ENCODE assay signal across 8 cellular contexts in genomic region chr14:65462411-65462810, GRCh38. TPM values are rescaled to one million over a fixed set of nuclear protein-coding genes. Genes with fewer than 3 reads are reported as not detected.
A peak's percentile ranks its signal among the peaks of the same experiment; 100 is the strongest.
DNase-seq lines count a peak whose midpoint lies in the region; ATAC-seq, FAIRE-seq and TF ChIP-seq lines count a peak whose summit lies in the region.

No MANE protein-coding gene starts in this region.

- peak overlapping the region; percentile 59; the same call in 1 of the 2 replicates for H3K4me2 ChIP-seq in KMS-11

- H3K27me3 ChIP-seq in KMS-11 (ENCODE audit: insufficient read depth, low read depth), result no peaks in the 10 kb centered on the region
- H3K27me3 ChIP-seq in foreskin keratinocyte, result no peaks in the 10 kb centered on the region
- no peaks in the 10 kb centered on the region for H3K27me3 ChIP-seq in small intestine (ENCODE audit: control insufficient read depth in 2 of 2, insufficient read depth in 2 of 2, low read length in 2 of 2)
- H3K27me3 ChIP-seq in ascending aorta, result no peaks in the 10 kb centered on the region

- H3K27ac ChIP-seq in KMS-11, result peak overlapping the region; percentile 8; the same call in 1 of the 2 replicates
- H3K27ac ChIP-seq in foreskin keratinocyte, result peak overlapping the region; percentile 83
- H3K27ac ChIP-seq in small intestine (ENCODE audit: low read depth in 1 of 2, low read length in 1 of 2), result no peak overlapping the region
- no peak overlapping the region for H3K27ac ChIP-seq in ascending aorta

- TF ChIP-seq CTCF in KMS-11 (conservative IDR thresholded peaks at IDR 0.05; ENCODE audit: low read depth, low read length), result no peak
- no peak for TF ChIP-seq CTCF in foreskin keratinocyte (conservative IDR thresholded peaks at IDR 0.05)
- TF ChIP-seq CTCF in ascending aorta (IDR thresholded peaks at IDR 0.05), result no peak

- FAIRE-seq in small intestine (lab: Jason Lieb, UNC), result no peak

- WGBS in small intestine, 3 donors, result 55 to 74% (median 73%) methylated on average over 3 of the region's 3 CpGs

- H3K79me2 ChIP-seq in KMS-11 (ENCODE audit: insufficient read depth, low read depth), result no peaks in the 10 kb centered on the region

- no peak overlapping the region for H3K9ac ChIP-seq in KMS-11

- no peaks in the 10 kb centered on the region for H3K9me3 ChIP-seq in small intestine (ENCODE audit: control insufficient read depth, low read depth)
- H3K9me3 ChIP-seq in ascending aorta, result no peaks in the 10 kb centered on the region

- H3K36me3 ChIP-seq in KMS-11 (ENCODE audit: insufficient read depth) (no peaks in the 10 kb centered on the region), small intestine (ENCODE audit: control insufficient read depth in 2 of 2, insufficient read depth in 2 of 2, low read length in 2 of 2) (peaks cover 0 to 2% of the 10 kb centered on the region in 2 donors), ascending aorta (peaks cover 0 to 10% of the 10 kb centered on the region in 2 donors)

- H3K4me1 ChIP-seq in KMS-11 (ENCODE audit: low read depth, poor library complexity, severe bottlenecking), result peaks cover 24% of the 10 kb centered on the region
- H3K4me1 ChIP-seq in foreskin keratinocyte, result peaks cover 14% of the 10 kb centered on the region
- H3K4me1 ChIP-seq in small intestine (ENCODE audit: control insufficient read depth in 2 of 2, insufficient read depth in 1 of 2, low read depth in 1 of 2, low read length in 1 of 2), result peaks cover 0 to 4% of the 10 kb centered on the region in 2 donors
- H3K4me1 ChIP-seq in ascending aorta, result no peaks in the 10 kb centered on the region

- H2AFZ ChIP-seq in KMS-11 (ENCODE audit: low read depth), result no peak overlapping the region

- ATAC-seq in GM18499 (IDR thresholded peaks at IDR 0.05; ENCODE audit: insufficient read depth, unreplicated experiment) (peak; percentile 72), GM21786 (IDR thresholded peaks at IDR 0.05; ENCODE audit: unreplicated experiment) (peak; percentile 76), foreskin keratinocyte (peak; percentile 96)

- intact Hi-C loops in ascending aorta (cut with DNase I), result no loop called here

- H4K20me1 ChIP-seq in KMS-11 (ENCODE audit: insufficient read depth), result no peaks in the 10 kb centered on the region

- peak; percentile 95 to 97 for DNase-seq in foreskin keratinocyte
- DNase-seq in GOT3 (lab: John Stamatoyannopoulos, UW), result no peak
- no peak for DNase-seq in hippocampal formation (lab: John Stamatoyannopoulos, UW)
- no peak for DNase-seq in small intestine
- no peak for DNase-seq in ascending aorta (ENCODE audit: low spot score in 2 of 2)

- no peak overlapping the region for H3K4me3 ChIP-seq in KMS-11 (IDR thresholded peaks at IDR 0.05; ENCODE audit: insufficient read depth, low read depth, low read length)
- H3K4me3 ChIP-seq in small intestine (ENCODE audit: low read depth in 1 of 2, low read length in 2 of 2), result no peak overlapping the region
- no peak overlapping the region for H3K4me3 ChIP-seq in ascending aorta

RNA-seq across cellular contexts. Expression of gene FUT8, which starts 49.9 kb away (rescaled TPM):
- total RNA-seq in foreskin keratinocyte (30.5 and 30.8 TPM in 2 replicates), ascending aorta (12.9 TPM)
- polyA plus RNA-seq in foreskin keratinocyte (7.9 and 10.2 TPM in 2 replicates), small intestine (10 to 100 TPM in 1 of 3 donors, 1 to 10 TPM in 2; 4.7 to 52.1 (median 5.1) TPM)

Comparison
In these comparisons a context has a peak if more than half of its experiments do, and no peak if none do; other contexts are left out.
1. H3K27ac ChIP-seq: peak in KMS-11 (single experiment) and foreskin keratinocyte (single experiment); none in small intestine (0 of 2) and ascending aorta (0 of 2).
2. DNase-seq: peak in foreskin keratinocyte (2 of 2); none in GOT3 (single experiment), hippocampal formation (0 of 2), small intestine (single experiment) and ascending aorta (0 of 2).
3. Peak in every context shown above with its lines, with median percentiles within 50 percentile points of each other: ATAC-seq.